ENCODE assay signal across 22 cellular contexts in genomic region chr16:79664407-79664806, GRCh38.
DNase-seq lines count a peak whose midpoint lies in the region; ATAC-seq and TF ChIP-seq lines count a peak whose summit lies in the region.
"Had no signal": no experiment of that assay in that cellular context is flagged by ENCODE, and none has a peak within 500 bp of the region (broad histone marks: within the 10 kb centered on the region; RNA-seq: fewer than 3 reads in every experiment).

No MANE protein-coding gene starts in this region.

- TF ChIP-seq CTCF in C4-2B (conservative IDR thresholded peaks at IDR 0.05) = no peak
- peak; percentile 5 for TF ChIP-seq CTCF in brain microvascular endothelial cell (IDR thresholded peaks at IDR 0.05; ENCODE audit: low read depth, low read length, missing control alignments)

- H3K4me3 ChIP-seq in brain microvascular endothelial cell (ENCODE audit: low read depth, low read length) = no peak overlapping the region

- DNase-seq in DMS 273 (lab: John Stamatoyannopoulos, UW; ENCODE audit: unreplicated experiment) = peak; percentile 20
- no peak for DNase-seq in DMS 273 treated with DMSO at 0.1 percent for 48 hours (lab: John Stamatoyannopoulos, UW)
- DNase-seq in NCI-H2081 treated with DMSO at 0.1 percent for 48 hours (lab: John Stamatoyannopoulos, UW) = peak; percentile 13
- no peak for DNase-seq in brain microvascular endothelial cell
- DNase-seq in amniotic stem cell (lab: John Stamatoyannopoulos, UW) = no peak
- no peak for DNase-seq in NCI-H2107 (lab: John Stamatoyannopoulos, UW)
- DNase-seq: CD4-positive, alpha-beta T cell; KG1; MV-4-11; NCI-H1417 treated with DMSO at 0.1 percent for 48 hours; NCI-H2029 treated with DMSO at 0.1 percent for 48 hours; NCI-H2227 treated with DMSO at 0.1 percent for 48 hours; NCI-H82; PC-3; RPMI8226; SHP77 treated with DMSO at 0.1 percent for 48 hours; SK-N-SH; T-cell had no signal

- H3K27me3 ChIP-seq in brain microvascular endothelial cell (replicated peaks) = no peaks in the 10 kb centered on the region

- in situ Hi-C loops in brain microvascular endothelial cell (cut with HindIII; ENCODE audit: low pct_ligation_motif_present, low sequenced_read_pairs) = no loop called here

- H3K27ac ChIP-seq in C4-2B (peak overlapping the region; percentile 61), brain microvascular endothelial cell (no peak overlapping the region)
- H3K27ac ChIP-seq: 22Rv1 had no signal

- ATAC-seq in GM21717 (IDR thresholded peaks at IDR 0.05; ENCODE audit: unreplicated experiment) = no peak
- ATAC-seq: HepG2, PC-3, T-cell had no signal

- H3K36me3 ChIP-seq in brain microvascular endothelial cell (replicated peaks) = no peaks in the 10 kb centered on the region

Comparison
In these comparisons a context has a peak if more than half of its experiments do, and no peak if none do; other contexts are left out.
1. DNase-seq: peak in DMS 273 (single experiment) and NCI-H2081 treated with DMSO at 0.1 percent for 48 hours (single experiment); none in DMS 273 treated with DMSO at 0.1 percent for 48 hours (single experiment), brain microvascular endothelial cell (single experiment), amniotic stem cell (single experiment) and NCI-H2107 (single experiment).